9 cellular contexts compared by ENCODE assay signal in genomic region chr14:91649930-91650329, GRCh38.
DNase-seq lines count a peak whose midpoint lies in the region; ATAC-seq, FAIRE-seq and TF ChIP-seq lines count a peak whose summit lies in the region.
"Had no signal": no experiment of that assay in that cellular context is flagged by ENCODE, and none has a peak within 500 bp of the region (broad histone marks: within the 10 kb centered on the region; RNA-seq: fewer than 3 reads in every experiment).

No MANE protein-coding gene starts in this region.

- H2BK15ac ChIP-seq in H1 (ENCODE audit: low read length), result no peak overlapping the region

- H3K4me3 Mint-ChIP-seq in neural crest cell, result no peak overlapping the region
- H3K4me3 Mint-ChIP-seq in stimulated activated effector memory CD8-positive, alpha-beta T cell treated with anti-CD3 and anti-CD28 coated beads, Interleukin-12 subunit alpha, Interleukin-12 subunit beta, amount 100 ng/mL, for 72 hours, result no peak overlapping the region

- H3K27ac ChIP-seq in H1 (ENCODE audit: low read depth, low read length), result no peak overlapping the region
- H3K27ac ChIP-seq: SJCRH30 had no signal

- no peaks in the 10 kb centered on the region for H4K20me1 ChIP-seq in H1 (replicated peaks in 1 of 2; ENCODE audit: control insufficient read depth in 1 of 2, insufficient read depth in 2 of 2, low read length in 2 of 2)

- FAIRE-seq in H1 (lab: Jason Lieb, UNC) (peak; percentile 48), GM19239 (lab: Jason Lieb, UNC) (no peak)

- no peak overlapping the region for H3K4ac ChIP-seq in H1 (replicated peaks; ENCODE audit: insufficient read length, low read depth, low read length)

- POLR2A ChIA-PET in H1 (lab: Charles Lee; ENCODE audit: partially characterized antibody), result no interaction called here

- no peak overlapping the region for H3K9ac ChIP-seq in H1 (replicated peaks in 1 of 4; ENCODE audit: extremely low read depth in 1 of 4, low read depth in 3 of 4, low read length in 3 of 4)

- H3K56ac ChIP-seq in H1 (replicated peaks; ENCODE audit: insufficient read length, low read depth, low read length), result no peak overlapping the region

- no peak overlapping the region for H3K27ac Mint-ChIP-seq in neural crest cell (ENCODE audit: unreplicated experiment)
- H3K27ac Mint-ChIP-seq in stimulated activated effector memory CD8-positive, alpha-beta T cell treated with anti-CD3 and anti-CD28 coated beads, Interleukin-12 subunit alpha, Interleukin-12 subunit beta, amount 100 ng/mL, for 72 hours, result no peak overlapping the region

- CTCF ChIA-PET in H1 (lab: Charles Lee; ENCODE audit: partially characterized antibody), result interaction anchor here (0.6 to 1.6 kb wide), 13 partner anchors 9 to 275 kb away, joined by 3 to 7 read pairs (median 4); no protein-coding TSS in a partner anchor

- H3K79me1 ChIP-seq in H1 (ENCODE audit: low read depth, low read length), result no peaks in the 10 kb centered on the region

- no peak overlapping the region for H2BK120ac ChIP-seq in H1 (replicated peaks; ENCODE audit: low read depth, low read length)

- H3K23me2 ChIP-seq in H1 (ENCODE audit: low read depth, low read length), result no peaks in the 10 kb centered on the region; the same call in 1 of the 2 replicates

- ATAC-seq in stimulated activated effector memory CD8-positive, alpha-beta T cell treated with anti-CD3 and anti-CD28 coated beads, Interleukin-12 subunit alpha, Interleukin-12 subunit beta, amount 100 ng/mL, for 72 hours, result no peak
- ATAC-seq in HG03439 (IDR thresholded peaks at IDR 0.05; ENCODE audit: unreplicated experiment), result no peak

- H3K27me3 Mint-ChIP-seq in neural crest cell (ENCODE audit: low read depth), result no peaks in the 10 kb centered on the region

- H2AFZ ChIP-seq in H1 (ENCODE audit: low read length), result no peak overlapping the region

- no peak overlapping the region for H2AK5ac ChIP-seq in H1 (ENCODE audit: low read depth, low read length)

- no peak for TF ChIP-seq EP300 in H1 (IDR thresholded peaks at IDR 0.05; ENCODE audit: borderline replicate concordance in 1 of 2, low read depth in 2 of 2, low read length in 2 of 2)

- no peaks in the 10 kb centered on the region for H3K9me3 ChIP-seq in H1 (ENCODE audit: insufficient read depth in 2 of 2, low read depth in 1 of 2, low read length in 1 of 2)
- H3K9me3 ChIP-seq: SJCRH30 had no signal

- H3K4me1 Mint-ChIP-seq in neural crest cell, result peaks cover 6% of the 10 kb centered on the region
- peaks cover 6% of the 10 kb centered on the region for H3K4me1 Mint-ChIP-seq in stimulated activated effector memory CD8-positive, alpha-beta T cell treated with anti-CD3 and anti-CD28 coated beads, Interleukin-12 subunit alpha, Interleukin-12 subunit beta, amount 100 ng/mL, for 72 hours

- H2BK12ac ChIP-seq in H1 (ENCODE audit: low read depth, low read length), result no peak overlapping the region

- no peak overlapping the region for H3K18ac ChIP-seq in H1 (ENCODE audit: extremely low read depth, low read length)

- H4K5ac ChIP-seq in H1 (ENCODE audit: insufficient read length, low read depth, low read length), result no peak overlapping the region

- no peak overlapping the region for H3K23ac ChIP-seq in H1 (ENCODE audit: insufficient read length)

- no peak overlapping the region for H3K4me3 ChIP-seq in H1 (ENCODE audit: extremely low read depth in 1 of 4, insufficient read depth in 2 of 4, low read depth in 3 of 4, low read length in 4 of 4)
- H3K4me3 ChIP-seq: SJCRH30 had no signal

- H2BK20ac ChIP-seq in H1 (ENCODE audit: low read length), result no peak overlapping the region

- H3K36me3 ChIP-seq in H1 (ENCODE audit: control insufficient read depth in 2 of 4, insufficient read depth in 4 of 4, low read length in 3 of 4), result no peaks in the 10 kb centered on the region
- H3K36me3 ChIP-seq: SJCRH30 had no signal

- peaks cover 5% of the 10 kb centered on the region for H3K36me3 Mint-ChIP-seq in neural crest cell (ENCODE audit: low read depth)
- H3K36me3 Mint-ChIP-seq in stimulated activated effector memory CD8-positive, alpha-beta T cell treated with anti-CD3 and anti-CD28 coated beads, Interleukin-12 subunit alpha, Interleukin-12 subunit beta, amount 100 ng/mL, for 72 hours, result no peaks in the 10 kb centered on the region

- peaks cover 5% of the 10 kb centered on the region for H3K9me3 Mint-ChIP-seq in neural crest cell
- peaks cover 3% of the 10 kb centered on the region for H3K9me3 Mint-ChIP-seq in stimulated activated effector memory CD8-positive, alpha-beta T cell treated with anti-CD3 and anti-CD28 coated beads, Interleukin-12 subunit alpha, Interleukin-12 subunit beta, amount 100 ng/mL, for 72 hours

- no peak overlapping the region for H3K14ac ChIP-seq in H1 (ENCODE audit: insufficient read length)

- peak; percentile 77 for TF ChIP-seq RAD21 in H1 (IDR thresholded peaks at IDR 0.05 in 1 of 2, conservative IDR thresholded peaks at IDR 0.05 in 1 of 2; ENCODE audit: low read depth in 2 of 2, low read length in 2 of 2)

- H4K8ac ChIP-seq in H1 (ENCODE audit: extremely low read depth, insufficient read depth, low read length), result no peak overlapping the region

- H4K91ac ChIP-seq in H1 (replicated peaks; ENCODE audit: insufficient read length, low read length), result no peak overlapping the region

- 46% methylated on average over 2 of the region's 2 CpGs; no CpG with 5 or more reads in 1 of the 2 experiments for WGBS in H1 (ENCODE audit: extremely low coverage in 1 of 2, insufficient coverage in 1 of 2, insufficient read length in 1 of 2, insufficient replicate concordance in 2 of 2, low coverage in 1 of 2, low lambda C conversion rate in 2 of 2, missing lambda C conversion rate in 1 of 2), 2 experiments

- no peaks in the 10 kb centered on the region for H3K4me1 ChIP-seq in H1 (replicated peaks in 1 of 4; ENCODE audit: control insufficient read depth in 3 of 4, insufficient read depth in 4 of 4, low read length in 3 of 4)
- H3K4me1 ChIP-seq: SJCRH30 had no signal

- no peak overlapping the region for H3K4me2 ChIP-seq in H1 (ENCODE audit: insufficient read depth in 1 of 2, low read depth in 2 of 2, low read length in 2 of 2)

- no peak for TF ChIP-seq POLR2A in H1 (IDR thresholded peaks at IDR 0.05; ENCODE audit: control extremely low read depth in 1 of 2, low read depth in 2 of 2, low read length in 2 of 2)

- no peaks in the 10 kb centered on the region for H3K79me2 ChIP-seq in H1 (ENCODE audit: control insufficient read depth in 1 of 2, insufficient read depth in 2 of 2, low read length in 2 of 2)

- DNase-seq in AG20443 (ENCODE audit: low spot score) (peak; percentile 64), ELR (ENCODE audit: low read depth) (peak; percentile 37), NCI-H748 treated with DMSO at 0.1 percent for 48 hours (lab: John Stamatoyannopoulos, UW) (peak; percentile 12), H1 (ENCODE audit: low read depth in 1 of 2, low spot score in 2 of 2) (no peak), neural crest cell (ENCODE audit: low read depth, low spot score) (no peak), GM19239 (ENCODE audit: insufficient read length, low spot score) (no peak)
- DNase-seq in stimulated activated effector memory CD8-positive, alpha-beta T cell treated with anti-CD3 and anti-CD28 coated beads, Interleukin-12 subunit alpha, Interleukin-12 subunit beta, amount 100 ng/mL, for 72 hours (ENCODE audit: low spot score in 2 of 2), result no peak

- TF ChIP-seq CTCF in H1 (IDR thresholded peaks at IDR 0.05; ENCODE audit: control extremely low read depth in 1 of 3, insufficient read depth in 1 of 3, low read depth in 1 of 3, low read length in 3 of 3) (peak in 2 of 3 experiments; percentile 42 to 51; a peak in 2 of 4 replicates), neural crest cell (conservative IDR thresholded peaks at IDR 0.05) (peak; percentile 64)

- H2BK5ac ChIP-seq in H1 (ENCODE audit: low read depth, low read length), result no peak overlapping the region

- H3K27me3 ChIP-seq in H1 (replicated peaks in 1 of 4; ENCODE audit: control insufficient read depth in 3 of 4, extremely low read depth in 1 of 4, insufficient read depth in 3 of 4, low read length in 3 of 4), result no peaks in the 10 kb centered on the region; a peak in 1 of 7 replicates
- H3K27me3 ChIP-seq: SJCRH30 had no signal

TF ChIP-seq in H1, 55 proteins besides CTCF, POLR2A, EP300 and RAD21:
- TF ChIP-seq YY1 (IDR thresholded peaks at IDR 0.05; ENCODE audit: low read depth, low read length), result no peak

Comparison
In these comparisons a context has a peak if more than half of its experiments do, and no peak if none do; other contexts are left out.
1. DNase-seq: peak in AG20443 (single experiment), ELR (single experiment) and NCI-H748 treated with DMSO at 0.1 percent for 48 hours (single experiment); none in H1 (0 of 2), neural crest cell (single experiment), stimulated activated effector memory CD8-positive, alpha-beta T cell treated with anti-CD3 and anti-CD28 coated beads, Interleukin-12 subunit alpha, Interleukin-12 subunit beta, amount 100 ng/mL, for 72 hours (0 of 2) and GM19239 (single experiment).